Comparison of ENCODE assay signal across 10 cellular contexts in genomic region chr11:34395916-34396555, GRCh38. TPM values are rescaled to one million over a fixed set of nuclear protein-coding genes. Genes with fewer than 3 reads are reported as not detected.
DNase-seq lines count a peak whose midpoint lies in the region; TF ChIP-seq lines count a peak whose summit lies in the region.
"Had no signal": no experiment of that assay in that cellular context is flagged by ENCODE, and none has a peak within 500 bp of the region (broad histone marks: within the 10 kb centered on the region; RNA-seq: fewer than 3 reads in every experiment).

No MANE protein-coding gene starts in this region.

- H3K4me2 ChIP-seq in mammary epithelial cell (ENCODE audit: insufficient read depth, low read depth, low read length) (peak overlapping the region; percentile 34), osteoblast (ENCODE audit: insufficient read depth, low read length) (peak overlapping the region; percentile 45)

- H3K79me2 ChIP-seq in mammary epithelial cell (ENCODE audit: insufficient read depth, low read length) (no peaks in the 10 kb centered on the region), osteoblast (ENCODE audit: insufficient read depth, low read length) (no peaks in the 10 kb centered on the region)

- H3K9me3 ChIP-seq in mammary epithelial cell (replicated peaks; ENCODE audit: insufficient read depth, low read length) = no peaks in the 10 kb centered on the region
- peaks cover 2% of the 10 kb centered on the region for H3K9me3 ChIP-seq in osteoblast (ENCODE audit: low read depth, low read length)
- H3K9me3 ChIP-seq: uterus had no signal

- peaks cover 29% of the 10 kb centered on the region for H3K4me1 ChIP-seq in mammary epithelial cell (ENCODE audit: insufficient read depth, low read length)
- H3K4me1 ChIP-seq in osteoblast (ENCODE audit: insufficient read depth, low read length) = peaks cover 5% of the 10 kb centered on the region
- H3K4me1 ChIP-seq: uterus had no signal

- H3K27me3 ChIP-seq in mammary epithelial cell (ENCODE audit: insufficient read depth, low read length) (no peaks in the 10 kb centered on the region), osteoblast (ENCODE audit: insufficient read depth, low read length) (peaks cover 12% of the 10 kb centered on the region)
- H3K27me3 ChIP-seq: uterus had no signal

- H4K20me1 ChIP-seq in mammary epithelial cell (ENCODE audit: insufficient read depth, low read length) (no peaks in the 10 kb centered on the region), osteoblast (ENCODE audit: insufficient read depth, low read length) (no peaks in the 10 kb centered on the region)

- H3K4me3 ChIP-seq in mammary epithelial cell (replicated peaks in 1 of 3; ENCODE audit: insufficient read depth in 1 of 3, low read depth in 2 of 3, low read length in 3 of 3) = no peak overlapping the region
- no peak overlapping the region for H3K4me3 ChIP-seq in osteoblast (ENCODE audit: insufficient read depth, low read length)
- H3K4me3 ChIP-seq: uterus had no signal

- H3K9ac ChIP-seq in mammary epithelial cell (ENCODE audit: insufficient read depth, low read length) = no peak overlapping the region

- in situ Hi-C loops in Caki2 (cut with HindIII; ENCODE audit: low pct_unique_long_range_greater_than_20kb, low sequenced_read_pairs) (no loop called here), mammary epithelial cell (cut with MboI; ENCODE audit: low sequenced_read_pairs in 2 of 2) (no loop called here)

- intact Hi-C loops in mammary epithelial cell (cut with micrococcal nuclease) = loop anchor here (5.0 kb wide), 1 partner anchor 41 kb away; the partner anchor contains the start of gene CAT

- WGBS in mammary epithelial cell (ENCODE audit: low coverage, missing lambda C conversion rate) = 0% methylated on average over 1 of the region's 1 CpG

- DNase-seq in Caki2 (ENCODE audit: low read depth) (peak; percentile 16), MV-4-11 (lab: John Stamatoyannopoulos, UW) (peak; percentile 83), mammary epithelial cell (peak; percentile 89), osteoblast (ENCODE audit: insufficient read length, low spot score, missing footprints) (peak; percentile 82), NCI-H1417 treated with DMSO at 0.1 percent for 48 hours (lab: John Stamatoyannopoulos, UW) (no peak), NCI-H187 treated with DMSO at 0.1 percent for 48 hours (lab: John Stamatoyannopoulos, UW) (no peak)
- DNase-seq in activated CD4-positive, alpha-beta T cell treated with anti-CD3 and anti-CD28 coated beads, Interleukin-2, amount 50 U/mL, for 4 hours = no peak
- no peak for DNase-seq in activated naive CD4-positive, alpha-beta T cell (lab: John Stamatoyannopoulos, UW)
- DNase-seq: NCI-H1436, uterus had no signal

- no peaks in the 10 kb centered on the region for H3K36me3 ChIP-seq in mammary epithelial cell (ENCODE audit: insufficient read depth, low read length)
- H3K36me3 ChIP-seq in osteoblast (ENCODE audit: insufficient read depth, low read length) = no peaks in the 10 kb centered on the region
- H3K36me3 ChIP-seq: uterus had no signal

- H2AFZ ChIP-seq in mammary epithelial cell (ENCODE audit: low read depth, low read length) (peak overlapping the region; percentile 38), osteoblast (ENCODE audit: low read length) (no peak overlapping the region)

- TF ChIP-seq CTCF in mammary epithelial cell (conservative IDR thresholded peaks at IDR 0.05 in 1 of 2, IDR thresholded peaks at IDR 0.05 in 1 of 2; ENCODE audit: extremely low read depth in 1 of 2, insufficient read depth in 1 of 2, low read depth in 1 of 2, low read length in 2 of 2) (no peak), osteoblast (IDR thresholded peaks at IDR 0.05; ENCODE audit: extremely low read depth, low read depth, low read length) (no peak)

- H3K27ac ChIP-seq in mammary epithelial cell (ENCODE audit: insufficient read depth, low read depth, low read length) = peak overlapping the region; percentile 50
- no peak overlapping the region for H3K27ac ChIP-seq in osteoblast (ENCODE audit: low read depth, low read length)
- H3K27ac ChIP-seq: uterus had no signal

- CTCF ChIA-PET in mammary epithelial cell (lab: Charles Lee; ENCODE audit: low non-redundant PET) = interaction anchor here (0.5 kb wide), 1 partner anchor 17 kb away, joined by 3 read pairs; no protein-coding TSS in a partner anchor

- BruUV-seq in mammary epithelial cell (replicated peaks; lab: Mats Ljungman, UMichigan) = no TSS peak

- dilution Hi-C loops in mammary epithelial cell (cut with HindIII; ENCODE audit: low sequenced_read_pairs) = no loop called here

RNA-seq across cellular contexts. Expression of gene ABTB2, which starts 38.2 kb away (rescaled TPM):
- total RNA-seq in Caki2 (2014; rRNA removed; shearing (Covaris generic); ENCODE audit: low replicate concordance) = 6.0 and 6.3 TPM in 2 replicates
- 1 to 10 TPM; 5.1 to 8.0 TPM for total RNA-seq in mammary epithelial cell
- 2.3 TPM for polyA plus RNA-seq in mammary epithelial cell
- polyA minus RNA-seq in mammary epithelial cell = 1.0 TPM
- 5.1 and 5.9 TPM in 2 replicates for total RNA-seq in osteoblast

RNA-seq across cellular contexts. Expression of gene CAT, which starts 42.7 kb away (rescaled TPM):
- 32.4 and 65.7 TPM in 2 replicates for total RNA-seq in Caki2 (2014; rRNA removed; shearing (Covaris generic); ENCODE audit: low replicate concordance)
- total RNA-seq in mammary epithelial cell = 100 to 1,000 TPM in 1 of 2 donors, 10 to 100 TPM in 1; 30.6 to 147 TPM
- 48.7 TPM for polyA plus RNA-seq in mammary epithelial cell
- polyA minus RNA-seq in mammary epithelial cell = 50.9 TPM
- total RNA-seq in osteoblast = 56.6 and 62.6 TPM in 2 replicates

Comparison
In these comparisons a context has a peak if more than half of its experiments do, and no peak if none do; other contexts are left out.
1. DNase-seq: peak in Caki2 (single experiment), MV-4-11 (single experiment), mammary epithelial cell (single experiment) and osteoblast (single experiment); none in activated CD4-positive, alpha-beta T cell treated with anti-CD3 and anti-CD28 coated beads, Interleukin-2, amount 50 U/mL, for 4 hours (0 of 2), activated naive CD4-positive, alpha-beta T cell (0 of 4), NCI-H1417 treated with DMSO at 0.1 percent for 48 hours (single experiment) and NCI-H187 treated with DMSO at 0.1 percent for 48 hours (single experiment).